1 cellular context compared by ENCODE assay signal in the genomic region with DNA sequence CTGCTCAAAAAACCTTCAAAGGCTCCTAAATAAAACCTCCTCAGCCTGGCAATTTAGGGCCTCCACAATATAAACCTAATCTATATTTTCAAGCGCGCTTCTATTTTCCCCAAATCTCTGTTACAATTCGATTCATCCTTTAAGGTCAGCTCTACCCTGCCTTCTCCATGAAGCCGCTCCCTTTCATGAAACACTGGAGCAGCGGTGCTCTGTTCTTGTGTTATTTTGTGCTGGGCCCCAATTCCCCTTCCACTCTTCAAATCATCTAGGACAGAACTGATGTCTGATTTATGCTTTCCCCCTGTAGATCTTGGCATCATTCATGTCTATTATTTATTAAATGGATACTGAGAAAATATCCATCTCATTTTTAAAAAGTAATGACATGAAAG.
TF ChIP-seq lines count a peak whose summit lies in the region.

No MANE protein-coding gene starts in this region.

TF ChIP-seq in endothelial cell of umbilical vein, 7 proteins besides CTCF, POLR2A, EP300 and RAD21:
- no peak for TF ChIP-seq MAX (IDR thresholded peaks at IDR 0.05; ENCODE audit: insufficient read depth, insufficient read length)
- no peak for TF ChIP-seq JUN (IDR thresholded peaks at IDR 0.05; ENCODE audit: borderline replicate concordance, insufficient read depth, insufficient read length, low read depth)
- no peak for TF ChIP-seq POLR2AphosphoS5 (IDR thresholded peaks at IDR 0.05; ENCODE audit: insufficient read depth, low read depth, low read length)
- TF ChIP-seq FOS (IDR thresholded peaks at IDR 0.05; ENCODE audit: borderline replicate concordance, insufficient read depth, low read length) = no peak
- no peak for TF ChIP-seq EZH2 (IDR thresholded peaks at IDR 0.05; ENCODE audit: borderline replicate concordance, low read depth, low read length, severe bottlenecking)
- TF ChIP-seq MYC (IDR thresholded peaks at IDR 0.05; ENCODE audit: low read depth, low read length) = no peak
- TF ChIP-seq GATA2 (IDR thresholded peaks at IDR 0.05; ENCODE audit: insufficient read depth, insufficient read length, low read depth, low read length) = no peak
